Comparison of ENCODE assay signal across 1 cellular context in the genomic region with DNA sequence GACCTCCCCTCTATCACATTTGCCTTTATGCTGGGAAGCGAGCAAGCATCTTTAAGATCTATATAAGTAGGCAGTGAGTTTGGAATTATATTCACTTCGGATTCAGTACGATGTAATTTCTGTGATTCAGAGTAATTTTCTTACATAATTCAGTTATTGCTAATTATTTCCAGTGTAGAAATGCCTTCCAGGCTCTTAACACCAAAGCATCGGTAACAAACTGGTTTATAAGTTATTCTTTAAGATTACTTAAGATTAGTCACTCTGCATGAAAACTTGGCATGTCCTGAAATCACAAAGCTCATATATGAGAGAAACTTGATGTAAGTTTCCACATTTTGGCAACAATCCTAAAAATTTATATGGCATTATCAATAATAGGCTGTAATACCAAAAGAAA.
TF ChIP-seq lines count a peak whose summit lies in the region.

No MANE protein-coding gene starts in this region.

TF ChIP-seq in SK-N-SH, 30 proteins besides CTCF, POLR2A, EP300 and RAD21 (continued from another document):
- TF ChIP-seq, protein P1, sequence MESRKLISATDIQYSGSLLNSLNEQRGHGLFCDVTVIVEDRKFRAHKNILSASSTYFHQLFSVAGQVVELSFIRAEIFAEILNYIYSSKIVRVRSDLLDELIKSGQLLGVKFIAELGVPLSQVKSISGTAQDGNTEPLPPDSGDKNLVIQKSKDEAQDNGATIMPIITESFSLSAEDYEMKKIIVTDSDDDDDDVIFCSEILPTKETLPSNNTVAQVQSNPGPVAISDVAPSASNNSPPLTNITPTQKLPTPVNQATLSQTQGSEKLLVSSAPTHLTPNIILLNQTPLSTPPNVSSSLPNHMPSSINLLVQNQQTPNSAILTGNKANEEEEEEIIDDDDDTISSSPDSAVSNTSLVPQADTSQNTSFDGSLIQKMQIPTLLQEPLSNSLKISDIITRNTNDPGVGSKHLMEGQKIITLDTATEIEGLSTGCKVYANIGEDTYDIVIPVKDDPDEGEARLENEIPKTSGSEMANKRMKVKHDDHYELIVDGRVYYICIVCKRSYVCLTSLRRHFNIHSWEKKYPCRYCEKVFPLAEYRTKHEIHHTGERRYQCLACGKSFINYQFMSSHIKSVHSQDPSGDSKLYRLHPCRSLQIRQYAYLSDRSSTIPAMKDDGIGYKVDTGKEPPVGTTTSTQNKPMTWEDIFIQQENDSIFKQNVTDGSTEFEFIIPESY (IDR thresholded peaks at IDR 0.05; ENCODE audit: borderline replicate concordance, low read depth) = no peak
- TF ChIP-seq, protein P2, sequence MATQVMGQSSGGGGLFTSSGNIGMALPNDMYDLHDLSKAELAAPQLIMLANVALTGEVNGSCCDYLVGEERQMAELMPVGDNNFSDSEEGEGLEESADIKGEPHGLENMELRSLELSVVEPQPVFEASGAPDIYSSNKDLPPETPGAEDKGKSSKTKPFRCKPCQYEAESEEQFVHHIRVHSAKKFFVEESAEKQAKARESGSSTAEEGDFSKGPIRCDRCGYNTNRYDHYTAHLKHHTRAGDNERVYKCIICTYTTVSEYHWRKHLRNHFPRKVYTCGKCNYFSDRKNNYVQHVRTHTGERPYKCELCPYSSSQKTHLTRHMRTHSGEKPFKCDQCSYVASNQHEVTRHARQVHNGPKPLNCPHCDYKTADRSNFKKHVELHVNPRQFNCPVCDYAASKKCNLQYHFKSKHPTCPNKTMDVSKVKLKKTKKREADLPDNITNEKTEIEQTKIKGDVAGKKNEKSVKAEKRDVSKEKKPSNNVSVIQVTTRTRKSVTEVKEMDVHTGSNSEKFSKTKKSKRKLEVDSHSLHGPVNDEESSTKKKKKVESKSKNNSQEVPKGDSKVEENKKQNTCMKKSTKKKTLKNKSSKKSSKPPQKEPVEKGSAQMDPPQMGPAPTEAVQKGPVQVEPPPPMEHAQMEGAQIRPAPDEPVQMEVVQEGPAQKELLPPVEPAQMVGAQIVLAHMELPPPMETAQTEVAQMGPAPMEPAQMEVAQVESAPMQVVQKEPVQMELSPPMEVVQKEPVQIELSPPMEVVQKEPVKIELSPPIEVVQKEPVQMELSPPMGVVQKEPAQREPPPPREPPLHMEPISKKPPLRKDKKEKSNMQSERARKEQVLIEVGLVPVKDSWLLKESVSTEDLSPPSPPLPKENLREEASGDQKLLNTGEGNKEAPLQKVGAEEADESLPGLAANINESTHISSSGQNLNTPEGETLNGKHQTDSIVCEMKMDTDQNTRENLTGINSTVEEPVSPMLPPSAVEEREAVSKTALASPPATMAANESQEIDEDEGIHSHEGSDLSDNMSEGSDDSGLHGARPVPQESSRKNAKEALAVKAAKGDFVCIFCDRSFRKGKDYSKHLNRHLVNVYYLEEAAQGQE (IDR thresholded peaks at IDR 0.05; ENCODE audit: low read depth, low read length) = no peak
- TF ChIP-seq, protein P3, sequence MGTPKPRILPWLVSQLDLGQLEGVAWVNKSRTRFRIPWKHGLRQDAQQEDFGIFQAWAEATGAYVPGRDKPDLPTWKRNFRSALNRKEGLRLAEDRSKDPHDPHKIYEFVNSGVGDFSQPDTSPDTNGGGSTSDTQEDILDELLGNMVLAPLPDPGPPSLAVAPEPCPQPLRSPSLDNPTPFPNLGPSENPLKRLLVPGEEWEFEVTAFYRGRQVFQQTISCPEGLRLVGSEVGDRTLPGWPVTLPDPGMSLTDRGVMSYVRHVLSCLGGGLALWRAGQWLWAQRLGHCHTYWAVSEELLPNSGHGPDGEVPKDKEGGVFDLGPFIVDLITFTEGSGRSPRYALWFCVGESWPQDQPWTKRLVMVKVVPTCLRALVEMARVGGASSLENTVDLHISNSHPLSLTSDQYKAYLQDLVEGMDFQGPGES (IDR thresholded peaks at IDR 0.05; ENCODE audit: low read depth, low read length) = no peak
- TF ChIP-seq POLR2AphosphoS5 (IDR thresholded peaks at IDR 0.05; ENCODE audit: low read depth, low read length) = no peak
- no peak for TF ChIP-seq TCF12 (IDR thresholded peaks at IDR 0.05)
- TF ChIP-seq SMC3 (IDR thresholded peaks at IDR 0.05; ENCODE audit: low read depth, low read length) = no peak
- TF ChIP-seq RXRA (IDR thresholded peaks at IDR 0.05; ENCODE audit: borderline replicate concordance, low read depth) = no peak
- TF ChIP-seq, protein P4, sequence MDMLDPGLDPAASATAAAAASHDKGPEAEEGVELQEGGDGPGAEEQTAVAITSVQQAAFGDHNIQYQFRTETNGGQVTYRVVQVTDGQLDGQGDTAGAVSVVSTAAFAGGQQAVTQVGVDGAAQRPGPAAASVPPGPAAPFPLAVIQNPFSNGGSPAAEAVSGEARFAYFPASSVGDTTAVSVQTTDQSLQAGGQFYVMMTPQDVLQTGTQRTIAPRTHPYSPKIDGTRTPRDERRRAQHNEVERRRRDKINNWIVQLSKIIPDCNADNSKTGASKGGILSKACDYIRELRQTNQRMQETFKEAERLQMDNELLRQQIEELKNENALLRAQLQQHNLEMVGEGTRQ (IDR thresholded peaks at IDR 0.05; ENCODE audit: borderline replicate concordance, low read depth, low read length) = no peak
- TF ChIP-seq RCOR1 (IDR thresholded peaks at IDR 0.05; ENCODE audit: low read length) = no peak
- TF ChIP-seq RFX5 (IDR thresholded peaks at IDR 0.05; ENCODE audit: low read length) = no peak
- TF ChIP-seq GABPA (IDR thresholded peaks at IDR 0.05; ENCODE audit: low read depth) = no peak
- no peak for TF ChIP-seq MXI1 (IDR thresholded peaks at IDR 0.05; ENCODE audit: low read depth, low read length)
- TF ChIP-seq NFIC (IDR thresholded peaks at IDR 0.05; ENCODE audit: borderline replicate concordance) = no peak
- TF ChIP-seq TAF1 (IDR thresholded peaks at IDR 0.05; ENCODE audit: borderline replicate concordance, low read depth, low read length) = no peak
